Comparison of ENCODE assay signal across 10 cellular contexts in the genomic region with DNA sequence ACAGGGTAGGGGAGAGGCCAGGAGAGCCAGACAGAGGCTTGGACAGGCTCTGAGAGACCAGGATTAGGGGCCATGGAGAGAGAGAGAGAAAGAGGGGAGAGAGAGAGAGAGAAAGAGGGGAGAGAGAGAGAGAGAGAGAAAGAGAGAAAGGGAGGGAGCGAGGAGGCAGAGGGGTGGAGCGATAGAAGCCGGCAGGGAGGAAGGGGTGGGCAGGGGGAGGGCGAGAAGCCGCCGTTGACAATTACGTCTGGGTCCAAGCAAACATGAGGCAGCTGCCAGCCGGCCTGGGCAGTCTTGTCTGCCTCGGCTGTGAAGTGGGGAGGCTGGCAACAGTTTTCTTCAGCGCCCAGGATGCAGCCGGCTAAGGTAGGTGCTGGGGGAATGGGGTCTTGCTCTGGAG. TPM values are rescaled to one million over a fixed set of nuclear protein-coding genes. Genes with fewer than 3 reads are reported as not detected.
DNase-seq lines count a peak whose midpoint lies in the region; ATAC-seq and TF ChIP-seq lines count a peak whose summit lies in the region.
"Had no signal": no experiment of that assay in that cellular context is flagged by ENCODE, and none has a peak within 500 bp of the region (broad histone marks: within the 10 kb centered on the region; RNA-seq: fewer than 3 reads in every experiment).

TSS of gene KCNIP3 (plus strand) at position 260 of the 400 bp plus-strand sequence. CDS start at position 352, 92 bp downstream.

- H3K9ac ChIP-seq in HUES6 (ENCODE audit: low read length) (no peak within 1 kb of the TSS), fibroblast of lung (ENCODE audit: insufficient read depth, low read length) (no peak within 1 kb of the TSS)

- ATAC-seq in GM21737 (IDR thresholded peaks at IDR 0.05; ENCODE audit: unreplicated experiment) (no peak), T-cell (replicated peaks in 1 of 4) (no peak)
- ATAC-seq: activated T-helper 17 cell treated with anti-CD3 and anti-CD28 coated beads, Interleukin-2, amount 50 U/mL, for 72 hours; GM12878 had no signal

- H4K20me1 ChIP-seq in fibroblast of lung (ENCODE audit: control insufficient read depth, extremely low read depth, insufficient read depth, low read length) = no peaks in the 10 kb centered on the region

- peak; percentile 85 for DNase-seq in NCI-H69 (lab: John Stamatoyannopoulos, UW)
- peak; percentile 18 to 34 for DNase-seq in fibroblast of lung (ENCODE audit: low read depth in 2 of 2)
- DNase-seq in progenitor cell of endocrine pancreas (ENCODE audit: low spot score, unreplicated experiment) = no peak
- no peak for DNase-seq in ecto neural progenitor cell (ENCODE audit: low spot score)
- DNase-seq in T-cell = no peak
- no peak for DNase-seq in foreskin melanocyte

- TF ChIP-seq CTCF in fibroblast of lung (conservative IDR thresholded peaks at IDR 0.05 in 1 of 2, IDR thresholded peaks at IDR 0.05 in 1 of 2; ENCODE audit: low read depth in 1 of 2, low read length in 2 of 2) (no peak), progenitor cell of endocrine pancreas (IDR thresholded peaks at IDR 0.05; ENCODE audit: unreplicated experiment) (no peak)

- H3K9me3 Mint-ChIP-seq in progenitor cell of endocrine pancreas (ENCODE audit: low read depth) = no peaks in the 10 kb centered on the region
- H3K9me3 Mint-ChIP-seq in T-cell = peaks cover 0 to 5% (median 0%) of the 10 kb centered on the region in 3 donors
- H3K9me3 Mint-ChIP-seq: activated T-helper 17 cell treated with anti-CD3 and anti-CD28 coated beads, Interleukin-2, amount 50 U/mL, for 72 hours had no signal

- POLR2A ChIA-PET in T-cell (lab: Charles Lee) = no interaction called here

- no peaks in the 10 kb centered on the region; the same call in 1 of the 2 replicates for H3K9me3 ChIP-seq in HUES6 (ENCODE audit: control insufficient read depth, insufficient read depth, low read depth, low read length)
- H3K9me3 ChIP-seq in fibroblast of lung (ENCODE audit: control insufficient read depth, insufficient read depth, low read depth, low read length) = no peaks in the 10 kb centered on the region

- no peaks in the 10 kb centered on the region for H3K79me2 ChIP-seq in fibroblast of lung (ENCODE audit: control insufficient read depth, insufficient read depth, low read length)

- H3K4me1 Mint-ChIP-seq in progenitor cell of endocrine pancreas (ENCODE audit: low read depth) = peaks cover 9% of the 10 kb centered on the region
- H3K4me1 Mint-ChIP-seq in T-cell = peaks cover 0 to 5% (median 0%) of the 10 kb centered on the region in 3 donors
- H3K4me1 Mint-ChIP-seq: activated T-helper 17 cell treated with anti-CD3 and anti-CD28 coated beads, Interleukin-2, amount 50 U/mL, for 72 hours had no signal

- peak within 1 kb of the TSS; percentile 26 for H3K4me3 Mint-ChIP-seq in progenitor cell of endocrine pancreas (ENCODE audit: low read depth)
- no peak within 1 kb of the TSS for H3K4me3 Mint-ChIP-seq in T-cell
- H3K4me3 Mint-ChIP-seq: activated T-helper 17 cell treated with anti-CD3 and anti-CD28 coated beads, Interleukin-2, amount 50 U/mL, for 72 hours had no signal

- peaks cover 15% of the 10 kb centered on the region; the same call in 1 of the 2 replicates for H3K4me1 ChIP-seq in HUES6 (ENCODE audit: control insufficient read depth, insufficient read depth, low read length)
- H3K4me1 ChIP-seq in fibroblast of lung (ENCODE audit: control insufficient read depth, extremely low read depth, insufficient read depth, low read length) = no peaks in the 10 kb centered on the region

- H3K27me3 Mint-ChIP-seq in progenitor cell of endocrine pancreas (peaks cover 15% of the 10 kb centered on the region), T-cell (peaks cover 0 to 3% of the 10 kb centered on the region in 2 donors)

- CTCF ChIA-PET in T-cell (lab: Charles Lee) = no interaction called here

- H3K36me3 ChIP-seq in HUES6 (ENCODE audit: control insufficient read depth, insufficient read depth, low read length) (no peaks in the 10 kb centered on the region), fibroblast of lung (ENCODE audit: control insufficient read depth, insufficient read depth, low read length) (no peaks in the 10 kb centered on the region)

- H3K27ac ChIP-seq in HUES6 (ENCODE audit: low read depth, low read length) = no peak within 1 kb of the TSS
- H3K27ac ChIP-seq in fibroblast of lung (ENCODE audit: insufficient read depth, low read length) = no peak within 1 kb of the TSS

- H3K36me3 Mint-ChIP-seq in progenitor cell of endocrine pancreas (ENCODE audit: insufficient read depth) (no peaks in the 10 kb centered on the region), T-cell (no peaks in the 10 kb centered on the region)

- peaks cover 15% of the 10 kb centered on the region for H3K27me3 ChIP-seq in HUES6 (ENCODE audit: control insufficient read depth, insufficient read depth, low read length)
- H3K27me3 ChIP-seq in fibroblast of lung (ENCODE audit: control insufficient read depth, insufficient read depth, low read length) = no peaks in the 10 kb centered on the region

- H2AFZ ChIP-seq in fibroblast of lung (ENCODE audit: low read length) = no peak within 1 kb of the TSS

- H3K4me2 ChIP-seq in fibroblast of lung (ENCODE audit: extremely low read depth, insufficient read depth, low read length) = no peak within 1 kb of the TSS

- H3K4me3 ChIP-seq in HUES6 (ENCODE audit: low read depth, low read length) = peak within 1 kb of the TSS; percentile 27
- no peak within 1 kb of the TSS for H3K4me3 ChIP-seq in fibroblast of lung (replicated peaks in 1 of 4; ENCODE audit: control extremely low read depth in 1 of 4, insufficient read depth in 1 of 4, low read depth in 3 of 4, low read length in 4 of 4)
- H3K4me3 ChIP-seq: GM12878 had no signal

- peak within 1 kb of the TSS; percentile 76 for H3K27ac Mint-ChIP-seq in progenitor cell of endocrine pancreas
- H3K27ac Mint-ChIP-seq in T-cell = no peak within 1 kb of the TSS
- H3K27ac Mint-ChIP-seq: activated T-helper 17 cell treated with anti-CD3 and anti-CD28 coated beads, Interleukin-2, amount 50 U/mL, for 72 hours had no signal

RNA-seq across cellular contexts. Expression of gene KCNIP3, which starts in this region (rescaled TPM):
- total RNA-seq in fibroblast of lung (1.5 and 1.7 TPM in 2 replicates), progenitor cell of endocrine pancreas (4.3 and 6.3 TPM in 2 replicates), T-cell (not detected)
- polyA plus RNA-seq in fibroblast of lung = 0.32 and 0.81 TPM in 2 replicates
- polyA plus RNA-seq in fibroblast of lung (2012) = 0.98 and 1.7 TPM in 2 replicates
- 1.7 TPM in 1 of 2 replicates, not detected in the other for polyA minus RNA-seq in fibroblast of lung (ENCODE audit: low replicate concordance)
- total RNA-seq: activated T-helper 17 cell treated with anti-CD3 and anti-CD28 coated beads, Interleukin-2, amount 50 U/mL, for 72 hours; GM12878 had no signal
- polyA plus RNA-seq: GM12878 had no signal

Comparison
In these comparisons a context has a peak if more than half of its experiments do, and no peak if none do; other contexts are left out.
1. DNase-seq: peak in NCI-H69 (single experiment) and fibroblast of lung (2 of 2); none in progenitor cell of endocrine pancreas (single experiment), ecto neural progenitor cell (single experiment), T-cell (0 of 34) and foreskin melanocyte (single experiment).